ENCODE assay signal across 11 cellular contexts in genomic region chr17:10875411-10875810, GRCh38. TPM values are rescaled to one million over a fixed set of nuclear protein-coding genes. Genes with fewer than 3 reads are reported as not detected.
DNase-seq lines count a peak whose midpoint lies in the region; ATAC-seq, FAIRE-seq and TF ChIP-seq lines count a peak whose summit lies in the region.
"Had no signal": no experiment of that assay in that cellular context is flagged by ENCODE, and none has a peak within 500 bp of the region (broad histone marks: within the 10 kb centered on the region; RNA-seq: fewer than 3 reads in every experiment).

No MANE protein-coding gene starts in this region.

- H3K27ac ChIP-seq in RWPE1 (no peak overlapping the region), mammary epithelial cell (ENCODE audit: insufficient read depth, low read depth, low read length) (no peak overlapping the region)

- DNase-seq in stimulated activated CD4-positive, alpha-beta T cell treated with anti-CD3 and anti-CD28 coated beads, Interleukin-2, amount 100 ng/mL, for 48 hours = peak; percentile 1 to 3
- no peak for DNase-seq in stimulated activated CD4-positive, alpha-beta T cell treated with anti-CD3 and anti-CD28 coated beads, Interleukin-12 subunit alpha, Interleukin-12 subunit beta, amount 100 ng/mL, for 4 hours
- DNase-seq in RWPE1 (ENCODE audit: low spot score) (peak; percentile 7), hippocampal formation (lab: John Stamatoyannopoulos, UW) (peak; percentile 2 to 38), urothelium cell line (ENCODE audit: low spot score) (peak; percentile 40), LoVo (ENCODE audit: low spot score) (no peak), mammary epithelial cell (no peak)
- DNase-seq: NCI-H1417 treated with DMSO at 0.1 percent for 48 hours had no signal

- H3K4me1 ChIP-seq in mammary epithelial cell (ENCODE audit: insufficient read depth, low read length) = no peaks in the 10 kb centered on the region
- H3K4me1 ChIP-seq: Caco-2 had no signal

- no peaks in the 10 kb centered on the region for H3K9me3 ChIP-seq in mammary epithelial cell (replicated peaks; ENCODE audit: insufficient read depth, low read length)
- H3K9me3 ChIP-seq: Caco-2 had no signal

- WGBS in mammary epithelial cell (ENCODE audit: low coverage, missing lambda C conversion rate) = 46% methylated on average over 9 of the region's 9 CpGs

- H3K9ac ChIP-seq in mammary epithelial cell (ENCODE audit: insufficient read depth, low read length) = no peak overlapping the region

- no peaks in the 10 kb centered on the region for H3K79me2 ChIP-seq in mammary epithelial cell (ENCODE audit: insufficient read depth, low read length)

- POLR2A ChIA-PET in RWPE1 (lab: Yijun Ruan, JAX; ENCODE audit: low non-redundant PET) = no interaction called here

- dilution Hi-C loops in mammary epithelial cell (cut with HindIII; ENCODE audit: low sequenced_read_pairs) = no loop called here

- BruUV-seq in mammary epithelial cell (replicated peaks; lab: Mats Ljungman, UMichigan) = no TSS peak

- CTCF ChIA-PET in RWPE1 (lab: Yijun Ruan, JAX) = interaction anchor here (0.5 to 2.4 kb wide), 10 partner anchors 9 to 1060 kb away, joined by 3 to 7 read pairs (median 5); no protein-coding TSS in a partner anchor
- CTCF ChIA-PET in mammary epithelial cell (lab: Charles Lee; ENCODE audit: low non-redundant PET) = interaction anchor here (0.6 to 0.8 kb wide), 5 partner anchors 436 to 1377 kb away, joined by 3 to 11 read pairs (median 3); partner anchors contain the start of gene ZNF18

- intact Hi-C loops in mammary epithelial cell (cut with micrococcal nuclease) = no loop called here

- H3K27me3 ChIP-seq in mammary epithelial cell (ENCODE audit: insufficient read depth, low read length) = no peaks in the 10 kb centered on the region

- no peak overlapping the region for H3K4me3 ChIP-seq in mammary epithelial cell (replicated peaks in 1 of 3; ENCODE audit: insufficient read depth in 1 of 3, low read depth in 2 of 3, low read length in 3 of 3)

- no peak overlapping the region for H2AFZ ChIP-seq in mammary epithelial cell (ENCODE audit: low read depth, low read length)

- H4K20me1 ChIP-seq in mammary epithelial cell (ENCODE audit: insufficient read depth, low read length) = no peaks in the 10 kb centered on the region

- TF ChIP-seq CTCF in RWPE1 (conservative IDR thresholded peaks at IDR 0.05; ENCODE audit: low read depth) (no peak), mammary epithelial cell (conservative IDR thresholded peaks at IDR 0.05 in 1 of 2, IDR thresholded peaks at IDR 0.05 in 1 of 2; ENCODE audit: extremely low read depth in 1 of 2, insufficient read depth in 1 of 2, low read depth in 1 of 2, low read length in 2 of 2) (no peak)

- no peak for ATAC-seq in HG02678 (IDR thresholded peaks at IDR 0.05; ENCODE audit: unreplicated experiment)

- no peaks in the 10 kb centered on the region for H3K36me3 ChIP-seq in mammary epithelial cell (ENCODE audit: insufficient read depth, low read length)

- no peak for FAIRE-seq in urothelium cell line (lab: Jason Lieb, UNC)

- H3K4me2 ChIP-seq in mammary epithelial cell (ENCODE audit: insufficient read depth, low read depth, low read length) = no peak overlapping the region

- in situ Hi-C loops in mammary epithelial cell (cut with MboI; ENCODE audit: low sequenced_read_pairs in 2 of 2) = loop anchor here in 1 of 2 donors (25.0 kb wide), 1 partner anchor 1112 kb away; the partner anchor contains the start of gene ZNF18

RNA-seq across cellular contexts. Expression of gene PIRT, which starts 37.5 kb away (rescaled TPM):
- total RNA-seq in mammary epithelial cell = not detected
- not detected for polyA plus RNA-seq in mammary epithelial cell
- not detected for polyA minus RNA-seq in mammary epithelial cell
- total RNA-seq: Caco-2, fibroblast of lung had no signal
- polyA plus RNA-seq: fibroblast of lung had no signal

Comparison
In these comparisons a context has a peak if more than half of its experiments do, and no peak if none do; other contexts are left out.
1. DNase-seq: peak in stimulated activated CD4-positive, alpha-beta T cell treated with anti-CD3 and anti-CD28 coated beads, Interleukin-2, amount 100 ng/mL, for 48 hours (2 of 2), RWPE1 (single experiment), hippocampal formation (2 of 2) and urothelium cell line (single experiment); none in stimulated activated CD4-positive, alpha-beta T cell treated with anti-CD3 and anti-CD28 coated beads, Interleukin-12 subunit alpha, Interleukin-12 subunit beta, amount 100 ng/mL, for 4 hours (single experiment), LoVo (single experiment) and mammary epithelial cell (single experiment).